In genomic region chr12:11981174-11981733, GRCh38 we compare ENCODE assay signal across 8 cellular contexts.
DNase-seq lines count a peak whose midpoint lies in the region; ATAC-seq and TF ChIP-seq lines count a peak whose summit lies in the region.

No MANE protein-coding gene starts in this region.

- ATAC-seq in GM18511 (IDR thresholded peaks at IDR 0.05; ENCODE audit: unreplicated experiment) (peak; percentile 90), HG02870 (IDR thresholded peaks at IDR 0.05; ENCODE audit: unreplicated experiment) (peak; percentile 87), T-cell (replicated peaks in 1 of 4) (peak; percentile 94 to 98 (median 96))

- H3K9me3 Mint-ChIP-seq in T-cell: no peaks in the 10 kb centered on the region
- peaks cover 23% of the 10 kb centered on the region for H3K9me3 Mint-ChIP-seq in stimulated activated naive CD8-positive, alpha-beta T cell treated with anti-CD3 and anti-CD28 coated beads, Interleukin-15, Interleukin-2, amounts not matched to agents 100 ng/mL and 50 ng/mL, for 24 hours

- no peaks in the 10 kb centered on the region for H3K27me3 Mint-ChIP-seq in T-cell
- no peaks in the 10 kb centered on the region for H3K27me3 Mint-ChIP-seq in stimulated activated naive CD8-positive, alpha-beta T cell treated with anti-CD3 and anti-CD28 coated beads, Interleukin-15, Interleukin-2, amounts not matched to agents 100 ng/mL and 50 ng/mL, for 24 hours

- H3K27ac Mint-ChIP-seq in T-cell: peak overlapping the region; percentile 87 to 91
- peak overlapping the region; percentile 96 for H3K27ac Mint-ChIP-seq in stimulated activated naive CD8-positive, alpha-beta T cell treated with anti-CD3 and anti-CD28 coated beads, Interleukin-15, Interleukin-2, amounts not matched to agents 100 ng/mL and 50 ng/mL, for 24 hours

- H3K27me3 ChIP-seq in H7 (ENCODE audit: control insufficient read depth, insufficient read depth, low read length): no peaks in the 10 kb centered on the region

- TF ChIP-seq CTCF in cardiac fibroblast (IDR thresholded peaks at IDR 0.05; ENCODE audit: low read depth, low read length): no peak

- H3K4me3 ChIP-seq in cardiac fibroblast (replicated peaks in 1 of 2; ENCODE audit: low read depth in 2 of 2, low read length in 2 of 2) (no peak overlapping the region), H7 (ENCODE audit: insufficient read depth, low read depth, low read length) (no peak overlapping the region)

- H3K4me1 Mint-ChIP-seq in T-cell: peaks cover 34 to 67% (median 51%) of the 10 kb centered on the region in 3 donors
- H3K4me1 Mint-ChIP-seq in stimulated activated naive CD8-positive, alpha-beta T cell treated with anti-CD3 and anti-CD28 coated beads, Interleukin-15, Interleukin-2, amounts not matched to agents 100 ng/mL and 50 ng/mL, for 24 hours (ENCODE audit: low read depth): peaks cover 59% of the 10 kb centered on the region

- DNase-seq in T-cell (peak in 33 of 34 experiments; percentile 5 to 63 (median 28)), cardiac fibroblast (ENCODE audit: low read depth in 2 of 2) (peak; percentile 16 to 50), DMS 273 treated with DMSO at 0.1 percent for 48 hours (lab: John Stamatoyannopoulos, UW) (no peak), H7 (no peak), pons (ENCODE audit: low spot score) (no peak)

- CTCF ChIA-PET in T-cell (lab: Charles Lee): interaction anchor here (0.9 to 2.2 kb wide), 6 partner anchors 8 to 495 kb away, joined by 4 to 15 read pairs (median 6); no protein-coding TSS in a partner anchor

- H3K4me3 Mint-ChIP-seq in T-cell: peak overlapping the region; percentile 41 to 57 (median 44)
- H3K4me3 Mint-ChIP-seq in stimulated activated naive CD8-positive, alpha-beta T cell treated with anti-CD3 and anti-CD28 coated beads, Interleukin-15, Interleukin-2, amounts not matched to agents 100 ng/mL and 50 ng/mL, for 24 hours: peak overlapping the region; percentile 60

- H3K36me3 ChIP-seq in H7 (replicated peaks; ENCODE audit: control insufficient read depth, insufficient read depth, low read length): no peaks in the 10 kb centered on the region

- H3K36me3 Mint-ChIP-seq in T-cell: no peaks in the 10 kb centered on the region
- peaks cover 4% of the 10 kb centered on the region for H3K36me3 Mint-ChIP-seq in stimulated activated naive CD8-positive, alpha-beta T cell treated with anti-CD3 and anti-CD28 coated beads, Interleukin-15, Interleukin-2, amounts not matched to agents 100 ng/mL and 50 ng/mL, for 24 hours (ENCODE audit: low read depth)

- POLR2A ChIA-PET in T-cell (lab: Charles Lee): interaction anchor here in 1 of 2 donors (0.7 to 1.0 kb wide), 4 partner anchors 21 to 377 kb away, joined by 3 to 4 read pairs (median 3); no protein-coding TSS in a partner anchor

Comparison
In these comparisons a context has a peak if more than half of its experiments do, and no peak if none do; other contexts are left out.
1. DNase-seq: peak in T-cell (33 of 34) and cardiac fibroblast (2 of 2); none in DMS 273 treated with DMSO at 0.1 percent for 48 hours (single experiment), H7 (single experiment) and pons (single experiment).
2. Peak in every context shown above with its lines, with median percentiles within 50 percentile points of each other: ATAC-seq.